2 cellular contexts compared by ENCODE assay signal in genomic region chr1:234206651-234207284, GRCh38.
A peak's percentile ranks its signal among the peaks of the same experiment; 100 is the strongest.
TF ChIP-seq lines count a peak whose summit lies in the region.

No MANE protein-coding gene starts in this region.

TF ChIP-seq in HCT116, 20 proteins besides CTCF, POLR2A, EP300 and RAD21 (continued from another document):
- TF ChIP-seq POLR2AphosphoS5 (IDR thresholded peaks at IDR 0.05; ENCODE audit: low read depth, low read length) (peak; percentile 54; the same call in 1 of the 2 replicates), EZH2 (IDR thresholded peaks at IDR 0.05) (no peak), SRF (IDR thresholded peaks at IDR 0.05; ENCODE audit: low read depth) (peak; percentile 38; the same call in 1 of the 2 replicates), CBX3 (IDR thresholded peaks at IDR 0.05; ENCODE audit: low read depth) (peak; percentile 59; the same call in 1 of the 2 replicates), YY1 (IDR thresholded peaks at IDR 0.05; ENCODE audit: extremely low read depth, insufficient replicate concordance, low read depth, low read length) (no peak), ZNF274 (IDR thresholded peaks at IDR 0.05; ENCODE audit: low read depth, low read length) (no peak), EZH2phosphoT487 (IDR thresholded peaks at IDR 0.05; ENCODE audit: borderline replicate concordance) (no peak), SIN3A (IDR thresholded peaks at IDR 0.05; ENCODE audit: low read depth) (0 out of 2 replicates have a peak, but pooled peaks have one; percentile 41), ELF1 (IDR thresholded peaks at IDR 0.05; ENCODE audit: borderline replicate concordance, low read depth) (no peak), SP1 (IDR thresholded peaks at IDR 0.05; ENCODE audit: low read depth) (peak; percentile 64), REST (IDR thresholded peaks at IDR 0.05; ENCODE audit: low read depth) (no peak), EGR1 (IDR thresholded peaks at IDR 0.05; ENCODE audit: low read depth) (no peak)

TF ChIP-seq in SK-N-SH treated with all-trans-retinoic acid at 6 μM for 48 hours, 23 proteins besides CTCF, POLR2A, EP300 and RAD21 (continued from another document):
- TF ChIP-seq, protein P1, sequence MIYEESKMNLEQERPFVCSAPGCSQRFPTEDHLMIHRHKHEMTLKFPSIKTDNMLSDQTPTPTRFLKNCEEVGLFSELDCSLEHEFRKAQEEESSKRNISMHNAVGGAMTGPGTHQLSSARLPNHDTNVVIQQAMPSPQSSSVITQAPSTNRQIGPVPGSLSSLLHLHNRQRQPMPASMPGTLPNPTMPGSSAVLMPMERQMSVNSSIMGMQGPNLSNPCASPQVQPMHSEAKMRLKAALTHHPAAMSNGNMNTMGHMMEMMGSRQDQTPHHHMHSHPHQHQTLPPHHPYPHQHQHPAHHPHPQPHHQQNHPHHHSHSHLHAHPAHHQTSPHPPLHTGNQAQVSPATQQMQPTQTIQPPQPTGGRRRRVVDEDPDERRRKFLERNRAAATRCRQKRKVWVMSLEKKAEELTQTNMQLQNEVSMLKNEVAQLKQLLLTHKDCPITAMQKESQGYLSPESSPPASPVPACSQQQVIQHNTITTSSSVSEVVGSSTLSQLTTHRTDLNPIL (CRISPR knock-in tag; IDR thresholded peaks at IDR 0.05; ENCODE audit: low read depth), result no peak
- TF ChIP-seq RARB (CRISPR knock-in tag; IDR thresholded peaks at IDR 0.05), result no peak
- TF ChIP-seq CSDC2 (CRISPR knock-in tag; IDR thresholded peaks at IDR 0.05), result no peak
- no peak for TF ChIP-seq TCF4 (CRISPR knock-in tag; IDR thresholded peaks at IDR 0.05; ENCODE audit: borderline replicate concordance)
